ENCODE assay signal across 8 cellular contexts in the genomic region with DNA sequence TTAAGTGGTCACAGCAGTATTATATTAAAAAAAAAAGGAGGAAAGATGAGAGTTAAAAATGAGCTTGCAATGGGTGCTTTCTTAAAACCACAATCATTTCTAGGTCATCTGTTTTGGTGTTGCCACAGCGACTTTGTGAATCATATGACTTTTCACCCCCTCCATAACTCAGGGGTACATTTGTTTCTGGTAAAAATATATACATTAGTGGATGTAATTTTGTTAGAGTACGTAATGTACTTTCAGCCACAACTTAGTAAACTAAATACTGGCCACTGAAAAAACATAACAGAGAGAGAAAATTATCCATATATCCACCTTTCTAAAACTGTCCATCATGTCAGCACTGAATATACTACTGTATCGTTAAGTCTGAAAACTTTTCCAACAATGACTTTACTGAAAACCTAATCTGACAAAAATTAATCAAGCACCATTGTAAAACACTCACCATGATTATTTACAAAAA. TPM values are rescaled to one million over a fixed set of nuclear protein-coding genes. Genes with fewer than 3 reads are reported as not detected.
DNase-seq lines count a peak whose midpoint lies in the region; ATAC-seq and TF ChIP-seq lines count a peak whose summit lies in the region.

No MANE protein-coding gene starts in this region.

- peaks cover 6 to 29% (median 12%) of the 10 kb centered on the region in 3 donors for H3K36me3 Mint-ChIP-seq in CD8-positive, alpha-beta memory T cell
- H3K36me3 Mint-ChIP-seq in activated B cell treated with CpG ODN at 0.5 μM for 24 hours (ENCODE audit: low read depth): peaks cover 16% of the 10 kb centered on the region

- CTCF ChIA-PET in CD8-positive, alpha-beta memory T cell (lab: Charles Lee): no interaction called here
- CTCF ChIA-PET in activated B cell treated with CpG ODN at 0.5 μM for 24 hours (lab: Charles Lee): no interaction called here

- TF ChIP-seq POLR2A in prostate gland (IDR thresholded peaks at IDR 0.05): no peak

- H3K27me3 ChIP-seq in CD8-positive, alpha-beta memory T cell (ENCODE audit: insufficient read depth, low read length, poor library complexity, severe bottlenecking): no peaks in the 10 kb centered on the region
- H3K27me3 ChIP-seq in left lung (no peaks in the 10 kb centered on the region), prostate gland (replicated peaks; ENCODE audit: insufficient read depth) (no peaks in the 10 kb centered on the region)

- intact Hi-C loops in activated B cell treated with CpG ODN at 0.5 μM for 24 hours (cut with micrococcal nuclease): loop anchor here (2.0 kb wide), 2 partner anchors 14 to 18 kb away; no protein-coding TSS in a partner anchor
- intact Hi-C loops in left lung (cut with DNase I): no loop called here
- intact Hi-C loops in prostate gland (cut with DNase I): no loop called here

- WGBS in prostate gland: 56% methylated on average over 3 of the region's 3 CpGs

- peak overlapping the region; percentile 77 for H3K27ac ChIP-seq in CD8-positive, alpha-beta memory T cell (ENCODE audit: low read depth, low read length)
- H3K27ac ChIP-seq in left lung (peak overlapping the region; percentile 91 to 97), prostate gland (peak overlapping the region in 1 of 2 donors; percentile 19)

- H3K27me3 Mint-ChIP-seq in CD8-positive, alpha-beta memory T cell: no peaks in the 10 kb centered on the region
- no peaks in the 10 kb centered on the region for H3K27me3 Mint-ChIP-seq in activated B cell treated with CpG ODN at 0.5 μM for 24 hours

- TF ChIP-seq CTCF in activated B cell treated with CpG ODN at 0.5 μM for 24 hours (IDR thresholded peaks at IDR 0.05): no peak
- no peak for TF ChIP-seq CTCF in left lung (IDR thresholded peaks at IDR 0.05)
- TF ChIP-seq CTCF in prostate gland (IDR thresholded peaks at IDR 0.05): no peak

- peak overlapping the region; percentile 7 to 89 (median 69) for H3K4me3 Mint-ChIP-seq in CD8-positive, alpha-beta memory T cell
- H3K4me3 Mint-ChIP-seq in activated B cell treated with CpG ODN at 0.5 μM for 24 hours: no peak overlapping the region

- peaks cover 70 to 93% (median 87%) of the 10 kb centered on the region in 3 donors for H3K4me1 Mint-ChIP-seq in CD8-positive, alpha-beta memory T cell
- H3K4me1 Mint-ChIP-seq in activated B cell treated with CpG ODN at 0.5 μM for 24 hours: peaks cover 49% of the 10 kb centered on the region

- ATAC-seq in HG03135 (IDR thresholded peaks at IDR 0.05; ENCODE audit: unreplicated experiment) (peak; percentile 46), activated B cell treated with CpG ODN at 0.5 μM for 24 hours (ENCODE audit: low read depth) (no peak), left lung (peak; percentile 6), GM18520 (IDR thresholded peaks at IDR 0.05; ENCODE audit: unreplicated experiment) (no peak)

- no peaks in the 10 kb centered on the region for H3K36me3 ChIP-seq in CD8-positive, alpha-beta memory T cell (ENCODE audit: insufficient read depth, low read length)
- H3K36me3 ChIP-seq in left lung (no peaks in the 10 kb centered on the region), prostate gland (no peaks in the 10 kb centered on the region)

- H3K4me1 ChIP-seq in CD8-positive, alpha-beta memory T cell (ENCODE audit: insufficient read depth, low read length): peaks cover 25% of the 10 kb centered on the region
- H3K4me1 ChIP-seq in left lung (peaks cover 0 to 67% of the 10 kb centered on the region in 2 donors), prostate gland (replicated peaks) (no peaks in the 10 kb centered on the region)

- H3K27ac Mint-ChIP-seq in CD8-positive, alpha-beta memory T cell: peak overlapping the region; percentile 55 to 96 (median 90)
- peak overlapping the region; percentile 75 for H3K27ac Mint-ChIP-seq in activated B cell treated with CpG ODN at 0.5 μM for 24 hours

- peaks cover 0 to 4% (median 0%) of the 10 kb centered on the region in 5 donors for H3K9me3 Mint-ChIP-seq in CD8-positive, alpha-beta memory T cell
- no peaks in the 10 kb centered on the region for H3K9me3 Mint-ChIP-seq in activated B cell treated with CpG ODN at 0.5 μM for 24 hours

- no peak overlapping the region for H3K4me3 ChIP-seq in CD8-positive, alpha-beta memory T cell (ENCODE audit: low read length)
- peak overlapping the region in 1 of 2 donors; percentile 37 for H3K4me3 ChIP-seq in left lung
- H3K4me3 ChIP-seq in prostate gland: no peak overlapping the region

- peak in 3 of 5 donors; percentile 18 to 57 (median 47) for DNase-seq in CD8-positive, alpha-beta memory T cell
- DNase-seq in activated B cell treated with CpG ODN at 0.5 μM for 24 hours: no peak
- no peak for DNase-seq in left lung
- no peak for DNase-seq in stimulated activated CD4-positive, alpha-beta T cell treated with anti-CD3 and anti-CD28 coated beads, Interleukin-12 subunit alpha, Interleukin-12 subunit beta, amount 100 ng/mL, for 4 hours
- DNase-seq in NCI-H2196 (lab: John Stamatoyannopoulos, UW; ENCODE audit: unreplicated experiment): no peak
- DNase-seq in prostate gland (ENCODE audit: low spot score): no peak

- POLR2A ChIA-PET in CD8-positive, alpha-beta memory T cell (lab: Charles Lee): no interaction called here
- POLR2A ChIA-PET in activated B cell treated with CpG ODN at 0.5 μM for 24 hours (lab: Charles Lee): no interaction called here

- H3K9me3 ChIP-seq in CD8-positive, alpha-beta memory T cell (ENCODE audit: low read length): no peaks in the 10 kb centered on the region
- H3K9me3 ChIP-seq in left lung (no peaks in the 10 kb centered on the region), prostate gland (no peaks in the 10 kb centered on the region)

RNA-seq across cellular contexts. Expression of a gene that starts 3.4 kb away (rescaled TPM):
- total RNA-seq in CD8-positive, alpha-beta memory T cell: 10 to 100 TPM; 40.2 to 41.5 TPM
- 11.2 TPM for polyA plus RNA-seq in CD8-positive, alpha-beta memory T cell
- 27.5 and 29.9 TPM in 2 replicates for total RNA-seq in activated B cell treated with CpG ODN at 0.5 μM for 24 hours
- 10 to 100 TPM; 49.2 to 60.0 TPM for total RNA-seq in left lung
- 10 to 100 TPM; 18.4 to 35.8 TPM for total RNA-seq in prostate gland

Comparison
In these comparisons a context has a peak if more than half of its experiments do, and no peak if none do; other contexts are left out.
1. DNase-seq: peak in CD8-positive, alpha-beta memory T cell (3 of 5); none in activated B cell treated with CpG ODN at 0.5 μM for 24 hours (single experiment), left lung (0 of 2), stimulated activated CD4-positive, alpha-beta T cell treated with anti-CD3 and anti-CD28 coated beads, Interleukin-12 subunit alpha, Interleukin-12 subunit beta, amount 100 ng/mL, for 4 hours (single experiment), NCI-H2196 (single experiment) and prostate gland (single experiment).
2. ATAC-seq: peak in HG03135 (single experiment) and left lung (single experiment); none in activated B cell treated with CpG ODN at 0.5 μM for 24 hours (single experiment) and GM18520 (single experiment).